8 cellular contexts compared by ENCODE assay signal in genomic region chr4:88523325-88524129, GRCh38. TPM values are rescaled to one million over a fixed set of nuclear protein-coding genes. Genes with fewer than 3 reads are reported as not detected.
DNase-seq lines count a peak whose midpoint lies in the region; ATAC-seq and TF ChIP-seq lines count a peak whose summit lies in the region.

A gene with protein sequence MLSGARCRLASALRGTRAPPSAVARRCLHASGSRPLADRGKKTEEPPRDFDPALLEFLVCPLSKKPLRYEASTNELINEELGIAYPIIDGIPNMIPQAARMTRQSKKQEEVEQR (minus strand): TSS chr4:88523776. CDS start chr4:88523700, 76 bp downstream.

- peak; percentile 79 for ATAC-seq in GM21526 (IDR thresholded peaks at IDR 0.05; ENCODE audit: low FRiP score, unreplicated experiment)

- no peaks in the 10 kb centered on the region for H4K20me1 ChIP-seq in OCI-LY7 (ENCODE audit: insufficient read depth, low read length)

- no peak within 1 kb of the TSS for H3K27ac ChIP-seq in OCI-LY7 (ENCODE audit: low read depth, low read length, poor library complexity, severe bottlenecking)

- intact Hi-C loops in OCI-LY7 (cut with micrococcal nuclease; ENCODE audit: unreplicated experiment), result loop anchor here (5.0 kb wide), 3 partner anchors 146 to 671 kb away; partner anchors contain the start of genes HERC6 and PPM1K

- no TSS peak for BruUV-seq in OCI-LY7 (replicated peaks; lab: Mats Ljungman, UMichigan)

- POLR2A ChIA-PET in OCI-LY7 (lab: Charles Lee), result interaction anchor here (0.6 kb wide), 2 partner anchors 106 to 383 kb away, joined by 3 read pairs; no protein-coding TSS in a partner anchor

- peaks cover 11% of the 10 kb centered on the region; the same call in 1 of the 2 replicates for H3K79me2 ChIP-seq in OCI-LY7 (ENCODE audit: insufficient read depth, low read depth, low read length)

- peak within 1 kb of the TSS; percentile 78 for H2AFZ ChIP-seq in OCI-LY7 (ENCODE audit: low read length)

- no peaks in the 10 kb centered on the region for H3K4me1 ChIP-seq in OCI-LY7 (ENCODE audit: insufficient read depth, low read length, poor library complexity, severe bottlenecking)

- no peak for TF ChIP-seq CTCF in OCI-LY7 (conservative IDR thresholded peaks at IDR 0.05; ENCODE audit: low read length)

- H3K9me2 ChIP-seq in OCI-LY7 (ENCODE audit: insufficient read depth, low read length), result no peaks in the 10 kb centered on the region

- DNase-seq in DMS 273 (lab: John Stamatoyannopoulos, UW; ENCODE audit: unreplicated experiment) (peak; percentile 96), HuH-7 (ENCODE audit: low spot score) (peak; percentile 70), OCI-LY7 (ENCODE audit: low spot score) (peak; percentile 80), activated T-cell treated with anti-CD3 and anti-CD28 coated beads for 24 hours (ENCODE audit: low read depth) (peak; percentile 81), epidermal melanocyte (ENCODE audit: insufficient read length, low spot score) (peak; percentile 74), middle frontal gyrus (ENCODE audit: extremely low spot score, low spot score) (peak; percentile 90)
- peak; percentile 87 to 89 for DNase-seq in stimulated activated CD8-positive, alpha-beta memory T cell treated with anti-CD3 and anti-CD28 coated beads, Interleukin-2, amount 100 ng/mL, for 48 hours (ENCODE audit: low read depth in 2 of 2)

- peak within 1 kb of the TSS; percentile 78 for H3K4me3 ChIP-seq in OCI-LY7 (ENCODE audit: low read depth, low read length, poor library complexity, severe bottlenecking)

- H3K4me2 ChIP-seq in OCI-LY7 (ENCODE audit: low read length), result peak within 1 kb of the TSS; percentile 65

- H3K9me3 ChIP-seq in OCI-LY7 (ENCODE audit: low read length), result no peaks in the 10 kb centered on the region

- H3K36me3 ChIP-seq in OCI-LY7 (ENCODE audit: insufficient read depth, low read length), result peaks cover 13% of the 10 kb centered on the region

- CTCF ChIA-PET in OCI-LY7 (lab: Charles Lee; ENCODE audit: unreplicated experiment), result no interaction called here

RNA-seq across cellular contexts. Expression of the gene that starts here (rescaled TPM):
- 22.9 and 25.0 TPM in 2 replicates for total RNA-seq in OCI-LY7 (2014; rRNA removed; shearing (Covaris generic))
- total RNA-seq in OCI-LY7 (2022), result 26.1 and 27.4 TPM in 2 replicates
